Comparison of ENCODE assay signal across 1 cellular context in genomic region chr17:7843536-7844291, GRCh38.
TF ChIP-seq lines count a peak whose summit lies in the region.

No MANE protein-coding gene starts in this region.

TF ChIP-seq in HEK293, 187 proteins besides CTCF, POLR2A, EP300 and RAD21 (continued from another document):
- TF ChIP-seq PRDM4 (tag by site-specific recombination; IDR thresholded peaks at IDR 0.05) (0 out of 2 replicates have a peak, but pooled peaks have one; percentile 12), PRDM1 (tag by site-specific recombination; IDR thresholded peaks at IDR 0.05) (peak; percentile 98), ZNF138 (tag by site-specific recombination; IDR thresholded peaks at IDR 0.05; ENCODE audit: borderline replicate concordance) (no peak), ZBTB20 (tag by site-specific recombination; IDR thresholded peaks at IDR 0.05) (peak; percentile 40; the same call in 1 of the 2 replicates), ZNF341 (tag by site-specific recombination; IDR thresholded peaks at IDR 0.05; ENCODE audit: low read depth) (peak; percentile 76), ZEB2 (tag by site-specific recombination; IDR thresholded peaks at IDR 0.05) (peak; percentile 78), ZNF366 (tag by site-specific recombination; conservative IDR thresholded peaks at IDR 0.05) (peak; percentile 72), ZNF785 (tag by site-specific recombination; IDR thresholded peaks at IDR 0.05) (no peak; the same call in 1 of the 2 replicates), ZBTB11 (tag by site-specific recombination; conservative IDR thresholded peaks at IDR 0.05; ENCODE audit: low read depth) (peak; percentile 45), ZNF704 (tag by site-specific recombination; IDR thresholded peaks at IDR 0.05) (peak; percentile 93), ZNF76 (tag by site-specific recombination; IDR thresholded peaks at IDR 0.05; ENCODE audit: borderline replicate concordance, low read depth) (peak; percentile 78; the same call in 1 of the 2 replicates), ZNF416 (tag by site-specific recombination; IDR thresholded peaks at IDR 0.05) (no peak), ZNF391 (tag by site-specific recombination; IDR thresholded peaks at IDR 0.05; ENCODE audit: borderline replicate concordance, low read depth) (0 out of 2 replicates have a peak, but pooled peaks have one; percentile 15), GLIS1 (tag by site-specific recombination; IDR thresholded peaks at IDR 0.05) (peak; percentile 50; the same call in 1 of the 2 replicates), ZBTB6 (tag by site-specific recombination; IDR thresholded peaks at IDR 0.05) (peak; percentile 49; the same call in 1 of the 2 replicates)
